Comparison of ENCODE assay signal across 1 cellular context in the genomic region with DNA sequence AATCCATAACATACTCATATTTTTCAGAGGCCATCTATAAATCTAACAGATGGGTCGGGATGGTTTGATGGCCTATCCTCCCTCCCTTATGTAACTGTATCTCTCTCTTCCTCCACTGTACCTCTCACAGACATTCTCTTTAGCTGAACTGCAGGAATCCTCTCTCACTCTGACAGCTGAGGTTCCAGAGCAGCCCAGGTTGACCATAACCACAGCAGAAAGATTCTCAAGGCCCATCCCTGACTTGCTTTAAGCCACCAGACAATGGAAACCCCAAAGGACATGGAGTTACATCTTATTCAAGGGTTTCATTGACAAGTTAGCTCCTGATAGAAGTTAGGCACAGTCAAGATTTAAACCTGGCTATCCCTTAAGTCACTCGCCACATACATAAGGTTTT.
TF ChIP-seq lines count a peak whose summit lies in the region.

No MANE protein-coding gene starts in this region.

TF ChIP-seq in K562, 482 proteins besides CTCF, POLR2A, EP300 and RAD21 (continued from another document):
- TF ChIP-seq, protein P1, sequence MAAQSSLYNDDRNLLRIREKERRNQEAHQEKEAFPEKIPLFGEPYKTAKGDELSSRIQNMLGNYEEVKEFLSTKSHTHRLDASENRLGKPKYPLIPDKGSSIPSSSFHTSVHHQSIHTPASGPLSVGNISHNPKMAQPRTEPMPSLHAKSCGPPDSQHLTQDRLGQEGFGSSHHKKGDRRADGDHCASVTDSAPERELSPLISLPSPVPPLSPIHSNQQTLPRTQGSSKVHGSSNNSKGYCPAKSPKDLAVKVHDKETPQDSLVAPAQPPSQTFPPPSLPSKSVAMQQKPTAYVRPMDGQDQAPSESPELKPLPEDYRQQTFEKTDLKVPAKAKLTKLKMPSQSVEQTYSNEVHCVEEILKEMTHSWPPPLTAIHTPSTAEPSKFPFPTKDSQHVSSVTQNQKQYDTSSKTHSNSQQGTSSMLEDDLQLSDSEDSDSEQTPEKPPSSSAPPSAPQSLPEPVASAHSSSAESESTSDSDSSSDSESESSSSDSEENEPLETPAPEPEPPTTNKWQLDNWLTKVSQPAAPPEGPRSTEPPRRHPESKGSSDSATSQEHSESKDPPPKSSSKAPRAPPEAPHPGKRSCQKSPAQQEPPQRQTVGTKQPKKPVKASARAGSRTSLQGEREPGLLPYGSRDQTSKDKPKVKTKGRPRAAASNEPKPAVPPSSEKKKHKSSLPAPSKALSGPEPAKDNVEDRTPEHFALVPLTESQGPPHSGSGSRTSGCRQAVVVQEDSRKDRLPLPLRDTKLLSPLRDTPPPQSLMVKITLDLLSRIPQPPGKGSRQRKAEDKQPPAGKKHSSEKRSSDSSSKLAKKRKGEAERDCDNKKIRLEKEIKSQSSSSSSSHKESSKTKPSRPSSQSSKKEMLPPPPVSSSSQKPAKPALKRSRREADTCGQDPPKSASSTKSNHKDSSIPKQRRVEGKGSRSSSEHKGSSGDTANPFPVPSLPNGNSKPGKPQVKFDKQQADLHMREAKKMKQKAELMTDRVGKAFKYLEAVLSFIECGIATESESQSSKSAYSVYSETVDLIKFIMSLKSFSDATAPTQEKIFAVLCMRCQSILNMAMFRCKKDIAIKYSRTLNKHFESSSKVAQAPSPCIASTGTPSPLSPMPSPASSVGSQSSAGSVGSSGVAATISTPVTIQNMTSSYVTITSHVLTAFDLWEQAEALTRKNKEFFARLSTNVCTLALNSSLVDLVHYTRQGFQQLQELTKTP (IDR thresholded peaks at IDR 0.05; ENCODE audit: low read depth in 1 of 2, partially characterized antibody in 2 of 2) = no peak
- TF ChIP-seq, protein P2, sequence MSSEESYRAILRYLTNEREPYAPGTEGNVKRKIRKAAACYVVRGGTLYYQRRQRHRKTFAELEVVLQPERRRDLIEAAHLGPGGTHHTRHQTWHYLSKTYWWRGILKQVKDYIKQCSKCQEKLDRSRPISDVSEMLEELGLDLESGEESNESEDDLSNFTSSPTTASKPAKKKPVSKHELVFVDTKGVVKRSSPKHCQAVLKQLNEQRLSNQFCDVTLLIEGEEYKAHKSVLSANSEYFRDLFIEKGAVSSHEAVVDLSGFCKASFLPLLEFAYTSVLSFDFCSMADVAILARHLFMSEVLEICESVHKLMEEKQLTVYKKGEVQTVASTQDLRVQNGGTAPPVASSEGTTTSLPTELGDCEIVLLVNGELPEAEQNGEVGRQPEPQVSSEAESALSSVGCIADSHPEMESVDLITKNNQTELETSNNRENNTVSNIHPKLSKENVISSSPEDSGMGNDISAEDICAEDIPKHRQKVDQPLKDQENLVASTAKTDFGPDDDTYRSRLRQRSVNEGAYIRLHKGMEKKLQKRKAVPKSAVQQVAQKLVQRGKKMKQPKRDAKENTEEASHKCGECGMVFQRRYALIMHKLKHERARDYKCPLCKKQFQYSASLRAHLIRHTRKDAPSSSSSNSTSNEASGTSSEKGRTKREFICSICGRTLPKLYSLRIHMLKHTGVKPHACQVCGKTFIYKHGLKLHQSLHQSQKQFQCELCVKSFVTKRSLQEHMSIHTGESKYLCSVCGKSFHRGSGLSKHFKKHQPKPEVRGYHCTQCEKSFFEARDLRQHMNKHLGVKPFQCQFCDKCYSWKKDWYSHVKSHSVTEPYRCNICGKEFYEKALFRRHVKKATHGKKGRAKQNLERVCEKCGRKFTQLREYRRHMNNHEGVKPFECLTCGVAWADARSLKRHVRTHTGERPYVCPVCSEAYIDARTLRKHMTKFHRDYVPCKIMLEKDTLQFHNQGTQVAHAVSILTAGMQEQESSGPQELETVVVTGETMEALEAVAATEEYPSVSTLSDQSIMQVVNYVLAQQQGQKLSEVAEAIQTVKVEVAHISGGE (CRISPR knock-in tag; IDR thresholded peaks at IDR 0.05) = 0 out of 6 replicates have a peak, but pooled peaks of 1 of the 3 experiments have one; percentile 6
- no peak for TF ChIP-seq MCM5 (IDR thresholded peaks at IDR 0.05; ENCODE audit: low read depth)
